ENCODE assay signal across 1 cellular context in the genomic region with DNA sequence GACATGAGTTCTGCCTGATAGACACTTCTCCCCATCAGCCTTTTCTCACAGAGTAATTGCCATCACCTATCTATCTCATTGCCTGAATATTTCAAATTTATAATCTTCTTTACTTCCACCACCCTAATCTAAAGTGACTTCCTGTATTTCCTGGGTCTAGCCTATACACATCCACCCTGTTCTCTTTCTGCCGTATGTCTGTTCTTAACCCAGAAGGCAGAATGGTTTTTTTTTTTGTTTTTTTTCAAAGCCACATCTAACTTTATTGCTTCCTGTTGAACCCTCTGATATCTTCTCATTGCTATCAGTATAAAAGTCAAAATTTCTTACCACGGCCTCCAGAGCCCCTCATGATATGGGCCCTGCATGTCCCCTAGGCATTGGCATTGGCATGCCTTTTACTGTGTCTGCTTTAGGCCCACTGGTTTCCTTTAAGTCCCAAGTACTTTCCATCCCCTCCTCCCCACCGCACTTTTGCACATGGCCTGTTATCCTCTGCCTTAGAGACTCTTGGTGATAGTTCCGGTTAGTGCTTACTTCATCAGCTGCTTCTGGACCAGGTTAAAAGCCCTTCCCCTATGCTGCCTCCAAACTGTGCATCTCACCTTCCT.
TF ChIP-seq lines count a peak whose summit lies in the region.

No MANE protein-coding gene starts in this region.

TF ChIP-seq in HepG2, 621 proteins besides CTCF, POLR2A, EP300 and RAD21:
- TF ChIP-seq ZNF251 (CRISPR knock-in tag; IDR thresholded peaks at IDR 0.05): no peak
- TF ChIP-seq ZNF780A (CRISPR knock-in tag; IDR thresholded peaks at IDR 0.05): no peak
- no peak for TF ChIP-seq MED1 (CRISPR knock-in tag; IDR thresholded peaks at IDR 0.05)
- no peak for TF ChIP-seq RBFOX2 (IDR thresholded peaks at IDR 0.05; ENCODE audit: low read depth, low read length)
- no peak for TF ChIP-seq ZKSCAN8 (CRISPR knock-in tag; IDR thresholded peaks at IDR 0.05; ENCODE audit: borderline replicate concordance)
- TF ChIP-seq MBNL3 (CRISPR knock-in tag; conservative IDR thresholded peaks at IDR 0.05): no peak
- TF ChIP-seq IRF2 (CRISPR knock-in tag; IDR thresholded peaks at IDR 0.05): no peak
- no peak for TF ChIP-seq ZBTB7B (CRISPR knock-in tag; IDR thresholded peaks at IDR 0.05)
- no peak for TF ChIP-seq KMT2B (CRISPR knock-in tag; IDR thresholded peaks at IDR 0.05)
- TF ChIP-seq TIGD3 (CRISPR knock-in tag; IDR thresholded peaks at IDR 0.05; ENCODE audit: borderline replicate concordance): no peak
